ENCODE assay signal across 8 cellular contexts in the genomic region with DNA sequence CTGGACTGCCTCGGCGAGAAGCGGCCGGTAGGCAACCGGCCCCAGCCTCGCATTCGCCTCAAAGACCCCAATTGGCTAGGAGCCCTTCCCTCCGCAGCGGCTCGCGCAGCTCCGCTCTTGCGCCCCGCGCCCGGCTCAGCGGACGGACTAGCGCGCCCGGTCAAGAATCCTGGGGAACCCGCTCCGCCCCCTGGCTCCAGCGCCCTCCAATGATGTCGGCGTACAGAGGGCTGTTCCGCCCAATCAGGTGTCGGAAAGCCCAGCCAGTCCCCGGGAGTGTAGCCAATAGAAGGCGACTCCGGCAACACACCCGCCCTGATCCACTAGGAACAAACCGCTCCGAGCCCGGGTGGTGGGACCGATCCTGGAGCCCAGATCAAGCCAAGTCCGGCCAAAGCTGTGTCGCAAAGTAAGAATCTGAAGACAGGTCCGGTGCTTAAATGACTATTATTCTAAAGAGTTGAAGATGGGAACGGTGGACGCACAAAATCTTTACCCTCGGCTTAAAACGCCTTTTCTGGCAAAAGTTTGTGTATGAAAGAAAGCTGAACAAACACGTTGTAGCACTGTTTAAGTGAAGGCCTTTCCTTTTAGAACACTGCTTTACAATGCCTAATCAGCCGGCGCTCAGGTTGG.
DNase-seq lines count a peak whose midpoint lies in the region; ATAC-seq lines count a peak whose summit lies in the region.

No MANE protein-coding gene starts in this region.

- ATAC-seq in GM18498 (IDR thresholded peaks at IDR 0.05; ENCODE audit: unreplicated experiment), result peak; percentile 85
- peak; percentile 99 for ATAC-seq in HG03045 (IDR thresholded peaks at IDR 0.05; ENCODE audit: unreplicated experiment)
- ATAC-seq in HG03469 (IDR thresholded peaks at IDR 0.05; ENCODE audit: unreplicated experiment), result no peak

- peak; percentile 86 for DNase-seq in NCI-H748 treated with DMSO at 0.1 percent for 48 hours (lab: John Stamatoyannopoulos, UW)
- peak; percentile 81 to 99 (median 95) for DNase-seq in caudate nucleus (lab: John Stamatoyannopoulos, UW)
- DNase-seq in renal cortical epithelial cell (ENCODE audit: low read depth), result peak; percentile 93

- H3K27me3 ChIP-seq in ACC112 (ENCODE audit: insufficient read depth, low read length) (no peaks in the 10 kb centered on the region), iPS-15b (ENCODE audit: control insufficient read depth, insufficient read depth, low read length) (peaks cover 12% of the 10 kb centered on the region)

- H3K27ac ChIP-seq in ACC112 (ENCODE audit: low read depth, low read length), result peak overlapping the region; percentile 66
- peak overlapping the region; percentile 92 for H3K27ac ChIP-seq in caudate nucleus (ENCODE audit: low read depth, low read length)

- H3K9ac ChIP-seq in iPS-15b (ENCODE audit: low read depth, low read length), result no peak overlapping the region

- peak overlapping the region; percentile 80 for H2AFZ ChIP-seq in ACC112 (ENCODE audit: low read length, unreplicated experiment)

- H3K4me3 ChIP-seq in ACC112 (ENCODE audit: low read depth, low read length) (peak overlapping the region; percentile 85), iPS-15b (ENCODE audit: low read depth, low read length) (peak overlapping the region; percentile 70)

- peaks cover 31% of the 10 kb centered on the region for H3K79me2 ChIP-seq in ACC112 (ENCODE audit: control insufficient read depth, insufficient read depth, low read length, unreplicated experiment)

- H3K36me3 ChIP-seq in ACC112 (ENCODE audit: insufficient read depth, low read length) (peaks cover 13% of the 10 kb centered on the region; the same call in 1 of the 2 replicates), iPS-15b (ENCODE audit: control insufficient read depth, insufficient read depth, low read length) (no peaks in the 10 kb centered on the region)

- no peaks in the 10 kb centered on the region for H3K9me3 ChIP-seq in iPS-15b (ENCODE audit: control insufficient read depth, insufficient read depth, low read length)

- peaks cover 11% of the 10 kb centered on the region for H3K4me1 ChIP-seq in ACC112 (ENCODE audit: control insufficient read depth, insufficient read depth, low read length, unreplicated experiment)
- H3K4me1 ChIP-seq in iPS-15b (ENCODE audit: control insufficient read depth, insufficient read depth, low read length), result no peaks in the 10 kb centered on the region
